1 cellular context compared by ENCODE assay signal in genomic region chr1:2389644-2390043, GRCh38.
TF ChIP-seq lines count a peak whose summit lies in the region.

No MANE protein-coding gene starts in this region.

TF ChIP-seq in HCT116, 20 proteins besides CTCF, POLR2A, EP300 and RAD21 (continued from another document):
- TF ChIP-seq JUND (IDR thresholded peaks at IDR 0.05) (no peak), MAX (IDR thresholded peaks at IDR 0.05) (no peak), ZNF274 (IDR thresholded peaks at IDR 0.05; ENCODE audit: low read depth, low read length) (no peak), YY1 (IDR thresholded peaks at IDR 0.05; ENCODE audit: extremely low read depth, insufficient replicate concordance, low read depth, low read length) (no peak), CBX3 (IDR thresholded peaks at IDR 0.05; ENCODE audit: low read depth) (no peak), ZFX (IDR thresholded peaks at IDR 0.05) (no peak), CEBPB (IDR thresholded peaks at IDR 0.05; ENCODE audit: low read depth) (no peak)
